Comparison of ENCODE assay signal across 33 cellular contexts in genomic region chr2:176338395-176338794, GRCh38.
"Had no signal": no experiment of that assay in that cellular context is flagged by ENCODE, and none has a peak within 500 bp of the region (broad histone marks: within the 10 kb centered on the region; RNA-seq: fewer than 3 reads in every experiment).

No MANE protein-coding gene starts in this region.

- H3K27me3 ChIP-seq: MG63 had no signal

- H3K9me3 ChIP-seq: MG63 had no signal

- H3K4me3 ChIP-seq: MG63 had no signal

- DNase-seq: Karpas-422, Kasumi-1, MG63, MM.1S, MV-4-11, NCI-H1048, NCI-H1092, NCI-H1092 treated with DMSO at 0.1 percent for 48 hours, NCI-H1105, NCI-H1105 treated with DMSO at 0.1 percent for 48 hours, NCI-H1417, NCI-H1417 treated with DMSO at 0.1 percent for 48 hours, NCI-H1436, NCI-H1436 treated with DMSO at 0.1 percent for 48 hours, NCI-H146, NCI-H1694, NCI-H1694 treated with DMSO at 0.1 percent for 48 hours, NCI-H187, NCI-H187 treated with DMSO at 0.1 percent for 48 hours, NCI-H1930, NCI-H2029, NCI-H2029 treated with DMSO at 0.1 percent for 48 hours, NCI-H2081, NCI-H2081 treated with DMSO at 0.1 percent for 48 hours, NCI-H2107, NCI-H2171, NCI-H2171 treated with DMSO at 0.1 percent for 48 hours, NCI-H2227 treated with DMSO at 0.1 percent for 48 hours, NCI-H226, NCI-H345, NCI-H446 treated with DMSO at 0.1 percent for 48 hours, NCI-H510A had no signal

- H3K27ac ChIP-seq: KMS-11 had no signal
